30 cellular contexts compared by ENCODE assay signal in the genomic region with DNA sequence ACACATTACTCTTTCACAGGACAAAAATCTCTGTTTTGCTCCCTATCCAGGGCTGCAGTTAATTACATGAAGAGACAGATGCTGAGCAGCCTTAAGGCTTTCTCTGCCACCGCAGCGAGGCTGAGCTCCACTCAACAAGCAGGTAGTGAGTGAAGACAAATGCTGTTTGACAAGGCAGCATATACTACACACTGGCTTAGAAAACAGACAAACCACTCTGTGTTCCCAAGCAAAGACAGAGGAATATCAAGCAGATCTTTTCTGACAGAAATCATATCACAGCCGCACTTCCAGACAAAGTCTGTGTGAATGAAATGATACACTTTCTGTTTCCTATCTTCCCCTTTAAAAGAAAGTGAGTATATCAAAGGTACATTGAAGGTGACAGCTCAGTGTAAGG.
"Had no signal": no experiment of that assay in that cellular context is flagged by ENCODE, and none has a peak within 500 bp of the region (broad histone marks: within the 10 kb centered on the region; RNA-seq: fewer than 3 reads in every experiment).

No MANE protein-coding gene starts in this region.

- H3K4me3 Mint-ChIP-seq: immature natural killer cell; naive thymus-derived CD8-positive, alpha-beta T cell; nephron; neural progenitor cell; stimulated activated memory B cell treated with anti-CD40 and anti-IgM and Interleukin-4, amounts not matched to agents 10 μg/mL and 1 μg/mL and 100 μg/mL, for 72 hours; stimulated activated naive CD8-positive, alpha-beta T cell treated with anti-CD3 and anti-CD28 coated beads, Interleukin-15, amount 100 ng/mL, for 72 hours had no signal

- H3K27me3 Mint-ChIP-seq: stimulated activated memory B cell treated with anti-CD40 and anti-IgM and Interleukin-4, amounts not matched to agents 10 μg/mL and 1 μg/mL and 100 μg/mL, for 72 hours; stimulated activated naive CD8-positive, alpha-beta T cell treated with anti-CD3 and anti-CD28 coated beads, Interleukin-15, amount 100 ng/mL, for 72 hours had no signal

- H3K9me3 Mint-ChIP-seq: nephron; neural progenitor cell; stimulated activated naive CD8-positive, alpha-beta T cell treated with anti-CD3 and anti-CD28 coated beads, Interleukin-15, amount 100 ng/mL, for 72 hours had no signal

- H3K9ac ChIP-seq: neural progenitor cell, parathyroid adenoma had no signal

- H2AFZ ChIP-seq: neural progenitor cell, parathyroid adenoma had no signal

- H3K9me3 ChIP-seq: left lung, lower lobe of right lung, neutrophil, psoas muscle, right atrium auricular region, right lobe of liver, thyroid gland, transverse colon, upper lobe of left lung, vagina had no signal

- H3K27ac Mint-ChIP-seq: immature natural killer cell; naive thymus-derived CD8-positive, alpha-beta T cell; nephron; neural progenitor cell; stimulated activated memory B cell treated with anti-CD40 and anti-IgM and Interleukin-4, amounts not matched to agents 10 μg/mL and 1 μg/mL and 100 μg/mL, for 72 hours; stimulated activated naive CD8-positive, alpha-beta T cell treated with anti-CD3 and anti-CD28 coated beads, Interleukin-15, amount 100 ng/mL, for 72 hours had no signal

- DNase-seq: hypothalamus; immature natural killer cell; kidney; left colon; left lung; lower lobe of right lung; mammary epithelial cell; mesenchymal stem cell; naive thymus-derived CD8-positive, alpha-beta T cell; occipital lobe; psoas muscle; right lobe of liver; stimulated activated CD4-positive, alpha-beta T cell treated with anti-CD3 and anti-CD28 coated beads, Interleukin-1b, Interleukin-23, amount 100 ng/mL, for 48 hours; stimulated activated CD4-positive, alpha-beta T cell treated with anti-CD3 and anti-CD28 coated beads, Interleukin-2, amount 100 ng/mL, for 48 hours; stimulated activated CD4-positive, alpha-beta T cell treated with anti-CD3 and anti-CD28 coated beads, Interleukin-4, amount 100 ng/mL, for 4 hours; stimulated activated CD8-positive, alpha-beta memory T cell treated with anti-CD3 and anti-CD28 coated beads, Interleukin-4, amount 100 ng/mL, for 48 hours; stimulated activated naive CD4-positive, alpha-beta T cell treated with Interleukin-2 at 50 U/mL for 16 hours; stimulated activated naive CD8-positive, alpha-beta T cell treated with anti-CD3 and anti-CD28 coated beads, Interleukin-15, amount 100 ng/mL, for 72 hours; substantia nigra; thyroid gland; transverse colon; upper lobe of left lung had no signal

- H3K79me2 ChIP-seq: parathyroid adenoma had no signal

- H3K4me3 ChIP-seq: left lung, lower lobe of right lung, neural progenitor cell, psoas muscle, right atrium auricular region, right lobe of liver, smooth muscle cell, thyroid gland, transverse colon, upper lobe of left lung, vagina had no signal

- H3K4me1 ChIP-seq: left lung, lower lobe of right lung, neural progenitor cell, parathyroid adenoma, psoas muscle, right atrium auricular region, right lobe of liver, thyroid gland, transverse colon, upper lobe of left lung, vagina had no signal

- ATAC-seq: left colon; left lung; lower lobe of right lung; naive thymus-derived CD8-positive, alpha-beta T cell; psoas muscle; right lobe of liver; stimulated activated memory B cell treated with anti-CD40 and anti-IgM and Interleukin-4, amounts not matched to agents 10 μg/mL and 1 μg/mL and 100 μg/mL, for 72 hours; stimulated activated naive CD8-positive, alpha-beta T cell treated with anti-CD3 and anti-CD28 coated beads, Interleukin-15, amount 100 ng/mL, for 72 hours had no signal

- H3K4me1 Mint-ChIP-seq: immature natural killer cell; naive thymus-derived CD8-positive, alpha-beta T cell; nephron; stimulated activated memory B cell treated with anti-CD40 and anti-IgM and Interleukin-4, amounts not matched to agents 10 μg/mL and 1 μg/mL and 100 μg/mL, for 72 hours; stimulated activated naive CD8-positive, alpha-beta T cell treated with anti-CD3 and anti-CD28 coated beads, Interleukin-15, amount 100 ng/mL, for 72 hours had no signal

- H3K27ac ChIP-seq: left lung, lower lobe of right lung, neural progenitor cell, neutrophil, parathyroid adenoma, psoas muscle, right atrium auricular region, right lobe of liver, thyroid gland, transverse colon, upper lobe of left lung, vagina had no signal

- H3K27me3 ChIP-seq: left lung, neural progenitor cell, neutrophil, right atrium auricular region, right lobe of liver, thyroid gland, transverse colon, upper lobe of left lung, vagina had no signal

- H3K36me3 ChIP-seq: left lung, lower lobe of right lung, neural progenitor cell, neutrophil, right atrium auricular region, right lobe of liver, thyroid gland, transverse colon, upper lobe of left lung, vagina had no signal

- H3K4me2 ChIP-seq: neural progenitor cell, smooth muscle cell had no signal

- H3K36me3 Mint-ChIP-seq: immature natural killer cell; neural progenitor cell; stimulated activated memory B cell treated with anti-CD40 and anti-IgM and Interleukin-4, amounts not matched to agents 10 μg/mL and 1 μg/mL and 100 μg/mL, for 72 hours had no signal
